Comparison of ENCODE assay signal across 11 cellular contexts in genomic region chr7:39271386-39271785, GRCh38.
DNase-seq lines count a peak whose midpoint lies in the region; ATAC-seq, FAIRE-seq and TF ChIP-seq lines count a peak whose summit lies in the region.
"Had no signal": no experiment of that assay in that cellular context is flagged by ENCODE, and none has a peak within 500 bp of the region (broad histone marks: within the 10 kb centered on the region; RNA-seq: fewer than 3 reads in every experiment).

No MANE protein-coding gene starts in this region.

- H3K18ac ChIP-seq in mesenchymal stem cell (ENCODE audit: low read depth in 1 of 2, low read length in 2 of 2) = no peak overlapping the region

- no peak overlapping the region for H3K4ac ChIP-seq in mesenchymal stem cell (ENCODE audit: low read depth in 1 of 2, low read length in 2 of 2)

- no peaks in the 10 kb centered on the region; the same call in 1 of the 2 replicates for H4K20me1 ChIP-seq in K562 (replicated peaks; ENCODE audit: control insufficient read depth, insufficient read depth, low read length)

- H2BK12ac ChIP-seq in mesenchymal stem cell (ENCODE audit: low read length in 2 of 2) = no peak overlapping the region

- TF ChIP-seq CTCF in K562 (IDR thresholded peaks at IDR 0.05 in 2 of 3, conservative IDR thresholded peaks at IDR 0.05 in 1 of 3; ENCODE audit: insufficient read depth in 2 of 3, low read depth in 1 of 3, low read length in 3 of 3) = no peak

- TF ChIP-seq RAD21 in K562 (CRISPR knock-in tag; conservative IDR thresholded peaks at IDR 0.05 in 1 of 2, IDR thresholded peaks at IDR 0.05 in 1 of 2) = no peak

- H3K27ac ChIP-seq in K562 (ENCODE audit: extremely low read depth, low read depth, low read length) = no peak overlapping the region
- H3K27ac ChIP-seq in mesenchymal stem cell (ENCODE audit: low read length, poor library complexity, severe bottlenecking) = no peak overlapping the region
- H3K27ac ChIP-seq: HL-60 had no signal

- WGBS in K562 (ENCODE audit: insufficient coverage, low coverage, missing lambda C conversion rate) = 0% methylated on average over 8 of the region's 8 CpGs
- 65% methylated on average over 4 of the region's 8 CpGs for WGBS in mesenchymal stem cell

- H3K4me3 ChIP-seq in K562 (no peak overlapping the region), mesenchymal stem cell (ENCODE audit: insufficient read depth in 1 of 2, low read depth in 1 of 2, low read length in 2 of 2) (no peak overlapping the region)

- H2BK120ac ChIP-seq in mesenchymal stem cell (ENCODE audit: low read depth, low read length) = no peak overlapping the region

- FAIRE-seq in K562 (lab: Jason Lieb, UNC) = no peak
- FAIRE-seq in GM12891 (lab: Jason Lieb, UNC) = no peak

- no peak overlapping the region for H2AFZ ChIP-seq in K562 (ENCODE audit: low read depth, low read length)
- H2AFZ ChIP-seq in mesenchymal stem cell (ENCODE audit: low read depth, low read length) = no peak overlapping the region

- no peak overlapping the region for H2BK15ac ChIP-seq in mesenchymal stem cell (ENCODE audit: low read depth, poor library complexity, severe bottlenecking)

- no peaks in the 10 kb centered on the region for H3K79me2 ChIP-seq in K562 (ENCODE audit: control insufficient read depth, insufficient read depth, low read length)

- H3K4me2 ChIP-seq in K562 (ENCODE audit: insufficient read depth, low read length) (no peak overlapping the region), mesenchymal stem cell (ENCODE audit: low read length, poor library complexity, severe bottlenecking) (peak overlapping the region; percentile 18)

- no peak overlapping the region for H3K14ac ChIP-seq in mesenchymal stem cell (ENCODE audit: low read length in 2 of 2)

- no peak for ATAC-seq in K562
- no peak for ATAC-seq in GM21447 (IDR thresholded peaks at IDR 0.05; ENCODE audit: unreplicated experiment)
- ATAC-seq in GM18502 (IDR thresholded peaks at IDR 0.05; ENCODE audit: poor library complexity, unreplicated experiment) = no peak

- H3K27me3 ChIP-seq in K562 (ENCODE audit: control insufficient read depth in 2 of 2, insufficient read depth in 2 of 2, low read length in 2 of 2) (no peaks in the 10 kb centered on the region), mesenchymal stem cell (ENCODE audit: control insufficient read depth in 1 of 2, insufficient read depth in 1 of 2, low read length in 2 of 2) (peaks cover 0 to 2% of the 10 kb centered on the region in 2 experiments)

- intact Hi-C loops in K562 (cut with micrococcal nuclease) = no loop called here

- no peak overlapping the region for H4K8ac ChIP-seq in mesenchymal stem cell (ENCODE audit: low read length)

- DNase-seq in Ammon's horn (ENCODE audit: low spot score) = peak; percentile 54
- peak; percentile 79 for DNase-seq in NCI-H146 treated with DMSO at 0.1 percent for 48 hours (lab: John Stamatoyannopoulos, UW; ENCODE audit: unreplicated experiment)
- DNase-seq in K562 (ENCODE audit: extremely low read depth in 1 of 4, low spot score in 3 of 4) = no peak
- DNase-seq in mesenchymal stem cell = no peak
- DNase-seq in GM12891 (ENCODE audit: insufficient read length, low spot score) = no peak
- DNase-seq in activated naive CD4-positive, alpha-beta T cell treated with Interleukin-2 at 50 U/mL for 16 hours = no peak
- DNase-seq: CD4-positive, CD25-positive, alpha-beta regulatory T cell; stimulated activated CD4-positive, alpha-beta T cell treated with anti-CD3 and anti-CD28 coated beads, Interleukin-1b, Interleukin-23, amount 100 ng/mL, for 48 hours had no signal

- H3K4me1 ChIP-seq in K562 (replicated peaks in 1 of 2; ENCODE audit: control insufficient read depth in 2 of 2, insufficient read depth in 2 of 2, low read length in 2 of 2) (no peaks in the 10 kb centered on the region), mesenchymal stem cell (ENCODE audit: control insufficient read depth, insufficient read depth, low read depth, low read length) (peaks cover 3% of the 10 kb centered on the region)

- H2BK5ac ChIP-seq in mesenchymal stem cell (ENCODE audit: low read depth, low read length, poor library complexity, severe bottlenecking) = no peak overlapping the region

- H3K36me3 ChIP-seq in K562 (ENCODE audit: control insufficient read depth, insufficient read depth, low read length) (no peaks in the 10 kb centered on the region), mesenchymal stem cell (ENCODE audit: control insufficient read depth in 1 of 2, insufficient read depth in 2 of 2, low read depth in 1 of 2, low read length in 2 of 2) (no peaks in the 10 kb centered on the region)

- no peak for TF ChIP-seq EP300 in K562 (IDR thresholded peaks at IDR 0.05; ENCODE audit: low read length)

- POLR2A ChIA-PET in K562 (lab: Yijun Ruan, JAX) = interaction anchor here (0.7 kb wide), 1 partner anchor 268 kb away, joined by 3 read pairs; no protein-coding TSS in a partner anchor

- H3K79me1 ChIP-seq in mesenchymal stem cell (replicated peaks; ENCODE audit: low read length, poor library complexity, severe bottlenecking) = no peaks in the 10 kb centered on the region

- H4K91ac ChIP-seq in mesenchymal stem cell (ENCODE audit: low read length) = no peak overlapping the region

- no TSS peak for BruUV-seq in K562 (replicated peaks; lab: Mats Ljungman, UMichigan)

- no peak overlapping the region for H2AK5ac ChIP-seq in mesenchymal stem cell (ENCODE audit: low read length, severe bottlenecking)

- TF ChIP-seq POLR2A in K562 (conservative IDR thresholded peaks at IDR 0.05) (no peak), GM12891 (IDR thresholded peaks at IDR 0.05; ENCODE audit: low read depth, low read length) (no peak)

- no peaks in the 10 kb centered on the region for H3K9me1 ChIP-seq in K562 (ENCODE audit: control insufficient read depth, insufficient read depth, low read length)

- no peak overlapping the region for H3K23ac ChIP-seq in mesenchymal stem cell (ENCODE audit: low read length in 2 of 2)

- H3K9me3 ChIP-seq in K562 (replicated peaks; ENCODE audit: control insufficient read depth, insufficient read depth, low read depth, low read length) (no peaks in the 10 kb centered on the region), mesenchymal stem cell (ENCODE audit: control insufficient read depth, low read length) (no peaks in the 10 kb centered on the region)

- in situ Hi-C loops in K562 (cut with MboI) = no loop called here

- no peak overlapping the region for H3K9ac ChIP-seq in K562 (ENCODE audit: insufficient read depth in 1 of 2, low read depth in 2 of 2, low read length in 2 of 2)
- H3K9ac ChIP-seq in mesenchymal stem cell (ENCODE audit: low read length) = no peak overlapping the region

- CTCF ChIA-PET in K562 (lab: Yijun Ruan, JAX; ENCODE audit: low intra/inter-chr PET ratio) = no interaction called here

TF ChIP-seq in K562, 482 proteins besides CTCF, POLR2A, EP300 and RAD21:
- TF ChIP-seq RBM17 (IDR thresholded peaks at IDR 0.05; ENCODE audit: borderline replicate concordance, low read depth, low read length) (no peak), ARID1B (IDR thresholded peaks at IDR 0.05) (no peak), OTX1 (CRISPR knock-in tag; IDR thresholded peaks at IDR 0.05) (no peak), NFIC (IDR thresholded peaks at IDR 0.05) (peak; percentile 41), ZBTB2 (IDR thresholded peaks at IDR 0.05) (no peak)

TF ChIP-seq in GM12891, 5 proteins besides CTCF, POLR2A, EP300 and RAD21:
- TF ChIP-seq TAF1 (IDR thresholded peaks at IDR 0.05; ENCODE audit: low read depth, low read length) = no peak
- no peak for TF ChIP-seq SPI1 (IDR thresholded peaks at IDR 0.05; ENCODE audit: low read depth, low read length)
TF ChIP-seq in GM12891: peak in this region for 0.

Comparison
In these comparisons a context has a peak if more than half of its experiments do, and no peak if none do; other contexts are left out.
1. DNase-seq: peak in Ammon's horn (single experiment) and NCI-H146 treated with DMSO at 0.1 percent for 48 hours (single experiment); none in K562 (0 of 4), mesenchymal stem cell (single experiment), GM12891 (single experiment) and activated naive CD4-positive, alpha-beta T cell treated with Interleukin-2 at 50 U/mL for 16 hours (single experiment).